ENCODE assay signal across 10 cellular contexts in genomic region chr17:14933676-14934075, GRCh38.
"Had no signal": no experiment of that assay in that cellular context is flagged by ENCODE, and none has a peak within 500 bp of the region (broad histone marks: within the 10 kb centered on the region; RNA-seq: fewer than 3 reads in every experiment).

No MANE protein-coding gene starts in this region.

- DNase-seq: GM23248, GOT3, H7, H9, HCEC 1CT, HFFc6 had no signal

- H3K4me1 ChIP-seq: HAP-1 had no signal

- H3K27ac ChIP-seq: GM23248 had no signal

- H3K9ac ChIP-seq: GM23248 had no signal

- H3K9me3 ChIP-seq: HAP-1 had no signal

- H3K4me3 ChIP-seq: GM23248, GM23338, HAP-1 had no signal

- H3K36me3 ChIP-seq: HAP-1 had no signal

- H3K4me2 ChIP-seq: GM23338 had no signal

- H2AFZ ChIP-seq: GM23248, GM23338 had no signal

- FAIRE-seq: H1, H54 had no signal
